In genomic region chr19:45408121-45408520, GRCh38 we compare ENCODE assay signal across 1 cellular context.
TF ChIP-seq lines count a peak whose summit lies in the region.

No MANE protein-coding gene starts in this region.

TF ChIP-seq in GM12878, 131 proteins besides CTCF, POLR2A, EP300 and RAD21:
- no peak for TF ChIP-seq NFXL1 (IDR thresholded peaks at IDR 0.05; ENCODE audit: borderline replicate concordance)
- no peak for TF ChIP-seq NFIC (IDR thresholded peaks at IDR 0.05; ENCODE audit: low read depth, low read length)
- no peak for TF ChIP-seq NBN (IDR thresholded peaks at IDR 0.05)
- no peak for TF ChIP-seq BACH1 (IDR thresholded peaks at IDR 0.05; ENCODE audit: borderline replicate concordance)
- TF ChIP-seq SP1 (IDR thresholded peaks at IDR 0.05; ENCODE audit: low read depth, low read length), result no peak
- TF ChIP-seq ZNF687 (IDR thresholded peaks at IDR 0.05), result no peak
- no peak for TF ChIP-seq ZBTB4 (CRISPR knock-in tag; IDR thresholded peaks at IDR 0.05)
